In the genomic region with DNA sequence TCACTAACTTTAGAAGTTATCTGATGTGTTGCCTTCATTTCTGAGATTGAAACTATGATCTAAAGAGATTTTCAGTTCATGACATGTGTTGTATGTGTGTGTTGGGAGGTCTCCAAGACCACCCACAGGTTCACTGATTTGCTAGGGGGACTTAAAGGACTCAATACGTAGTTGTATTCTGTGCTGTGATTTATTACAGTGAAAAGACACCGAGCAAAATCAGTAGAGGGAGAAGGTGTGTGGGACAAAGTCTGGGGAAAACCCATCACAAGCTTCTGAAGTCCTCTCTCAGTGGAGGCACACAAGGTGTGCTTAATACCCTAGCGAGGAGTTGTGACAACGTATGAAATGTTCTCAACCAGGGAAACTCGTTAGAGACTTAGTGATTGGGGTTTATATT, we compare ENCODE assay signal across 1 cellular context.
TF ChIP-seq lines count a peak whose summit lies in the region.

No MANE protein-coding gene starts in this region.

TF ChIP-seq in WTC11, 78 proteins besides CTCF, POLR2A, EP300 and RAD21 (continued from another document):
- TF ChIP-seq, protein P1, sequence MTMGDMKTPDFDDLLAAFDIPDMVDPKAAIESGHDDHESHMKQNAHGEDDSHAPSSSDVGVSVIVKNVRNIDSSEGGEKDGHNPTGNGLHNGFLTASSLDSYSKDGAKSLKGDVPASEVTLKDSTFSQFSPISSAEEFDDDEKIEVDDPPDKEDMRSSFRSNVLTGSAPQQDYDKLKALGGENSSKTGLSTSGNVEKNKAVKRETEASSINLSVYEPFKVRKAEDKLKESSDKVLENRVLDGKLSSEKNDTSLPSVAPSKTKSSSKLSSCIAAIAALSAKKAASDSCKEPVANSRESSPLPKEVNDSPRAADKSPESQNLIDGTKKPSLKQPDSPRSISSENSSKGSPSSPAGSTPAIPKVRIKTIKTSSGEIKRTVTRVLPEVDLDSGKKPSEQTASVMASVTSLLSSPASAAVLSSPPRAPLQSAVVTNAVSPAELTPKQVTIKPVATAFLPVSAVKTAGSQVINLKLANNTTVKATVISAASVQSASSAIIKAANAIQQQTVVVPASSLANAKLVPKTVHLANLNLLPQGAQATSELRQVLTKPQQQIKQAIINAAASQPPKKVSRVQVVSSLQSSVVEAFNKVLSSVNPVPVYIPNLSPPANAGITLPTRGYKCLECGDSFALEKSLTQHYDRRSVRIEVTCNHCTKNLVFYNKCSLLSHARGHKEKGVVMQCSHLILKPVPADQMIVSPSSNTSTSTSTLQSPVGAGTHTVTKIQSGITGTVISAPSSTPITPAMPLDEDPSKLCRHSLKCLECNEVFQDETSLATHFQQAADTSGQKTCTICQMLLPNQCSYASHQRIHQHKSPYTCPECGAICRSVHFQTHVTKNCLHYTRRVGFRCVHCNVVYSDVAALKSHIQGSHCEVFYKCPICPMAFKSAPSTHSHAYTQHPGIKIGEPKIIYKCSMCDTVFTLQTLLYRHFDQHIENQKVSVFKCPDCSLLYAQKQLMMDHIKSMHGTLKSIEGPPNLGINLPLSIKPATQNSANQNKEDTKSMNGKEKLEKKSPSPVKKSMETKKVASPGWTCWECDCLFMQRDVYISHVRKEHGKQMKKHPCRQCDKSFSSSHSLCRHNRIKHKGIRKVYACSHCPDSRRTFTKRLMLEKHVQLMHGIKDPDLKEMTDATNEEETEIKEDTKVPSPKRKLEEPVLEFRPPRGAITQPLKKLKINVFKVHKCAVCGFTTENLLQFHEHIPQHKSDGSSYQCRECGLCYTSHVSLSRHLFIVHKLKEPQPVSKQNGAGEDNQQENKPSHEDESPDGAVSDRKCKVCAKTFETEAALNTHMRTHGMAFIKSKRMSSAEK (CRISPR knock-in tag; IDR thresholded peaks at IDR 0.05; ENCODE audit: borderline replicate concordance) = no peak
- TF ChIP-seq CREM (CRISPR knock-in tag; IDR thresholded peaks at IDR 0.05) (no peak), ESRRA (CRISPR knock-in tag; IDR thresholded peaks at IDR 0.05; ENCODE audit: borderline replicate concordance) (no peak)
